ENCODE assay signal across 1 cellular context in genomic region chr15:32856753-32857152, GRCh38.
TF ChIP-seq lines count a peak whose summit lies in the region.

No MANE protein-coding gene starts in this region.

TF ChIP-seq in WTC11, 78 proteins besides CTCF, POLR2A, EP300 and RAD21 (continued from another document):
- TF ChIP-seq ZSCAN18 (CRISPR knock-in tag; IDR thresholded peaks at IDR 0.05) = no peak
- TF ChIP-seq TEAD4 (CRISPR knock-in tag; IDR thresholded peaks at IDR 0.05) = no peak
- no peak for TF ChIP-seq GTF2I (CRISPR knock-in tag; conservative IDR thresholded peaks at IDR 0.05)
- no peak for TF ChIP-seq ZNF263 (CRISPR knock-in tag; IDR thresholded peaks at IDR 0.05; ENCODE audit: low read depth)
- no peak for TF ChIP-seq SP1 (CRISPR knock-in tag; conservative IDR thresholded peaks at IDR 0.05)
- TF ChIP-seq ZNF423 (CRISPR knock-in tag; IDR thresholded peaks at IDR 0.05) = no peak
- TF ChIP-seq TEAD1 (CRISPR knock-in tag; IDR thresholded peaks at IDR 0.05) = no peak
- TF ChIP-seq STAT6 (CRISPR knock-in tag; conservative IDR thresholded peaks at IDR 0.05; ENCODE audit: low read depth) = no peak
- TF ChIP-seq KAT7 (CRISPR knock-in tag; IDR thresholded peaks at IDR 0.05; ENCODE audit: borderline replicate concordance) = no peak
- no peak for TF ChIP-seq FOXK1 (CRISPR knock-in tag; IDR thresholded peaks at IDR 0.05)
- no peak for TF ChIP-seq CREB1 (CRISPR knock-in tag; IDR thresholded peaks at IDR 0.05)
- no peak for TF ChIP-seq MXD4 (CRISPR knock-in tag; IDR thresholded peaks at IDR 0.05; ENCODE audit: borderline replicate concordance)
